ENCODE assay signal across 14 cellular contexts in genomic region chr1:64826991-64827390, GRCh38.
DNase-seq lines count a peak whose midpoint lies in the region; ATAC-seq and FAIRE-seq lines count a peak whose summit lies in the region.
"Had no signal": no experiment of that assay in that cellular context is flagged by ENCODE, and none has a peak within 500 bp of the region (broad histone marks: within the 10 kb centered on the region; RNA-seq: fewer than 3 reads in every experiment).

No MANE protein-coding gene starts in this region.

- no peak for FAIRE-seq in HTR-8/SVneo (lab: Jason Lieb, UNC)
- FAIRE-seq: bronchial epithelial cell had no signal

- no peaks in the 10 kb centered on the region for H3K27me3 Mint-ChIP-seq in activated naive CD4-positive, alpha-beta T cell treated with anti-CD3 and anti-CD28 coated beads, Interleukin-2, amount 10 ng/mL, durations not matched to agents 7 days and 5 days
- H3K27me3 Mint-ChIP-seq in activated naive CD8-positive, alpha-beta T cell treated with anti-CD3 and anti-CD28 coated beads, Interleukin-2, amount 50 U/mL, for 24 hours: no peaks in the 10 kb centered on the region
- H3K27me3 Mint-ChIP-seq in stimulated activated naive CD8-positive, alpha-beta T cell treated with anti-CD3 and anti-CD28 coated beads, Interleukin-15, Interleukin-2, amounts not matched to agents 100 ng/mL and 50 ng/mL, for 24 hours: no peaks in the 10 kb centered on the region

- H3K4me3 Mint-ChIP-seq in activated naive CD4-positive, alpha-beta T cell treated with anti-CD3 and anti-CD28 coated beads, Interleukin-2, amount 10 ng/mL, durations not matched to agents 7 days and 5 days: no peak overlapping the region
- peak overlapping the region; percentile 1 for H3K4me3 Mint-ChIP-seq in activated naive CD8-positive, alpha-beta T cell treated with anti-CD3 and anti-CD28 coated beads, Interleukin-2, amount 50 U/mL, for 24 hours
- peak overlapping the region; percentile 30 for H3K4me3 Mint-ChIP-seq in stimulated activated naive CD8-positive, alpha-beta T cell treated with anti-CD3 and anti-CD28 coated beads, Interleukin-15, Interleukin-2, amounts not matched to agents 100 ng/mL and 50 ng/mL, for 24 hours

- H3K4me1 Mint-ChIP-seq in activated naive CD4-positive, alpha-beta T cell treated with anti-CD3 and anti-CD28 coated beads, Interleukin-2, amount 10 ng/mL, durations not matched to agents 7 days and 5 days: peaks cover 41% of the 10 kb centered on the region
- H3K4me1 Mint-ChIP-seq in activated naive CD8-positive, alpha-beta T cell treated with anti-CD3 and anti-CD28 coated beads, Interleukin-2, amount 50 U/mL, for 24 hours: peaks cover 38% of the 10 kb centered on the region
- peaks cover 47% of the 10 kb centered on the region for H3K4me1 Mint-ChIP-seq in stimulated activated naive CD8-positive, alpha-beta T cell treated with anti-CD3 and anti-CD28 coated beads, Interleukin-15, Interleukin-2, amounts not matched to agents 100 ng/mL and 50 ng/mL, for 24 hours (ENCODE audit: low read depth)

- H3K27ac Mint-ChIP-seq in activated naive CD4-positive, alpha-beta T cell treated with anti-CD3 and anti-CD28 coated beads, Interleukin-2, amount 10 ng/mL, durations not matched to agents 7 days and 5 days: peak overlapping the region; percentile 55
- peak overlapping the region; percentile 11 for H3K27ac Mint-ChIP-seq in activated naive CD8-positive, alpha-beta T cell treated with anti-CD3 and anti-CD28 coated beads, Interleukin-2, amount 50 U/mL, for 24 hours
- H3K27ac Mint-ChIP-seq in stimulated activated naive CD8-positive, alpha-beta T cell treated with anti-CD3 and anti-CD28 coated beads, Interleukin-15, Interleukin-2, amounts not matched to agents 100 ng/mL and 50 ng/mL, for 24 hours: peak overlapping the region; percentile 70

- DNase-seq in activated naive CD4-positive, alpha-beta T cell treated with anti-CD3 and anti-CD28 coated beads, Interleukin-2, amount 10 ng/mL, durations not matched to agents 7 days and 5 days: no peak
- DNase-seq in activated naive CD4-positive, alpha-beta T cell treated with anti-CD3 and anti-CD28 coated beads, Interleukin-2, amount 50 U/mL, for 16 hours: no peak
- DNase-seq in activated naive CD8-positive, alpha-beta T cell treated with anti-CD3 and anti-CD28 coated beads, Interleukin-2, amount 50 U/mL, for 24 hours: no peak
- DNase-seq in NCI-H524 treated with DMSO at 0.1 percent for 48 hours (lab: John Stamatoyannopoulos, UW): no peak
- no peak for DNase-seq in HTR-8/SVneo (ENCODE audit: insufficient read length, low spot score)
- DNase-seq: AML-193; NCI-H526 treated with DMSO at 0.1 percent for 48 hours; stimulated activated CD4-positive, alpha-beta T cell treated with anti-CD3 and anti-CD28 coated beads, Interleukin-12 subunit alpha, Interleukin-12 subunit beta, amount 100 ng/mL, for 4 hours had no signal

- peaks cover 9% of the 10 kb centered on the region for H3K36me3 Mint-ChIP-seq in activated naive CD4-positive, alpha-beta T cell treated with anti-CD3 and anti-CD28 coated beads, Interleukin-2, amount 10 ng/mL, durations not matched to agents 7 days and 5 days
- peaks cover under 1% of the 10 kb centered on the region for H3K36me3 Mint-ChIP-seq in activated naive CD8-positive, alpha-beta T cell treated with anti-CD3 and anti-CD28 coated beads, Interleukin-2, amount 50 U/mL, for 24 hours (ENCODE audit: low read depth)
- H3K36me3 Mint-ChIP-seq in stimulated activated naive CD8-positive, alpha-beta T cell treated with anti-CD3 and anti-CD28 coated beads, Interleukin-15, Interleukin-2, amounts not matched to agents 100 ng/mL and 50 ng/mL, for 24 hours (ENCODE audit: low read depth): no peaks in the 10 kb centered on the region

- no peaks in the 10 kb centered on the region for H3K9me3 Mint-ChIP-seq in activated naive CD4-positive, alpha-beta T cell treated with anti-CD3 and anti-CD28 coated beads, Interleukin-2, amount 10 ng/mL, durations not matched to agents 7 days and 5 days
- no peaks in the 10 kb centered on the region for H3K9me3 Mint-ChIP-seq in activated naive CD8-positive, alpha-beta T cell treated with anti-CD3 and anti-CD28 coated beads, Interleukin-2, amount 50 U/mL, for 24 hours
- H3K9me3 Mint-ChIP-seq in stimulated activated naive CD8-positive, alpha-beta T cell treated with anti-CD3 and anti-CD28 coated beads, Interleukin-15, Interleukin-2, amounts not matched to agents 100 ng/mL and 50 ng/mL, for 24 hours: no peaks in the 10 kb centered on the region

- CTCF ChIA-PET in activated naive CD4-positive, alpha-beta T cell treated with anti-CD3 and anti-CD28 coated beads, Interleukin-2, amount 10 ng/mL, durations not matched to agents 7 days and 5 days (lab: Charles Lee): interaction anchor here (1.0 to 1.3 kb wide), 2 partner anchors 81 to 215 kb away, joined by 3 read pairs; no protein-coding TSS in a partner anchor

- ATAC-seq in HG03439 (IDR thresholded peaks at IDR 0.05; ENCODE audit: unreplicated experiment) (peak; percentile 84), GM18519 (IDR thresholded peaks at IDR 0.05; ENCODE audit: low FRiP score, unreplicated experiment) (no peak)
- peak; percentile 62 for ATAC-seq in activated naive CD8-positive, alpha-beta T cell treated with anti-CD3 and anti-CD28 coated beads, Interleukin-2, amount 50 U/mL, for 24 hours
- ATAC-seq: esophagus mucosa, SK-N-SH treated with all-trans-retinoic acid at 6 μM for 48 hours had no signal

Comparison
In these comparisons a context has a peak if more than half of its experiments do, and no peak if none do; other contexts are left out.
1. H3K27ac Mint-ChIP-seq: peak in every context shown above with its lines; median percentile 70 in stimulated activated naive CD8-positive, alpha-beta T cell treated with anti-CD3 and anti-CD28 coated beads, Interleukin-15, Interleukin-2, amounts not matched to agents 100 ng/mL and 50 ng/mL, for 24 hours; 55 in activated naive CD4-positive, alpha-beta T cell treated with anti-CD3 and anti-CD28 coated beads, Interleukin-2, amount 10 ng/mL, durations not matched to agents 7 days and 5 days; 11 in activated naive CD8-positive, alpha-beta T cell treated with anti-CD3 and anti-CD28 coated beads, Interleukin-2, amount 50 U/mL, for 24 hours.